In the genomic region with DNA sequence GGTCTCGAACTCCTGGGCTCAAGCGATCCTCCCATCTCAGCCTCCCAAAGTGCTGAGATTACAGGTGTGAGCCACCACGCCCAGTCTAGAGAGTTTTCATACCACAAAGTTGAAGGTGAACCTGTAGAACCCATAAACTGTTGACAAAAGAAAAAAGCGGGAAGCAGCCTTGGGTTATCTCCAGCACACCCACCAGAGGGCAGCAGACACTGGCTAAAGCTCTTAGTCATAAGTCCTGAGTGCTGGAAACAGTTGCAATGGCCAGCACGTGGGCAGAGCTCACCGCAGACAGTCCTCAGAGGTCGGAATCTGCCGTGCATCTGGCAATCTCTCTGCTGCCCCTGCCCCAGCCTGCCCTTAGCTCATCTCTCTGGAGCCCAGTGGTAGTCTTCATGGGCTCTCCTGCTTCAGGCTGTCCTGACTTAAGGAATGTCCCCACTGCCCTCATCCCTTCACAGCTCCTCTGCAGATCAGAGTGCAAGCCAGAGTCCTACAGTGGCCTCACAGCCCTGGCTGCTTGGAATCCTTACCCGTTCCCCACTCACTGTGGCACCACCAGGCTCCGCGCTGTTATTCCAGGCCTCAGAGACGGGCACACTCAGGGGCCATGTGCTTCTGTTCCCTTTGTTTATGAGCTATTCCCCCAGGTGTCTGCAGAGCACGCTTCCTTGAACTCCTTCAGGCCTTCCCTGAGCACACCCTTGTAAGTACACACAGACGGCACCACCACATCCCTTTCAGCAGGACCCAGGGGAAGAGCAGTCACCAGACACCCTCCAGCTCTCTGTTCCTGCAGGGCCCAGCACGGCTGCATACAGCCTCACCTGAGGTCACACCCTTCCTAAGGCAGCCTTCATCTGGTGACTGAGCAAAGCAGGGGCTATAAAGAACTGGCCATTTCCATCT, we compare ENCODE assay signal across 2 cellular contexts.
A peak's percentile ranks its signal among the peaks of the same experiment; 100 is the strongest.
TF ChIP-seq lines count a peak whose summit lies in the region.

No MANE protein-coding gene starts in this region.

TF ChIP-seq in A549, 52 proteins besides CTCF, POLR2A, EP300 and RAD21:
- TF ChIP-seq, protein P1, sequence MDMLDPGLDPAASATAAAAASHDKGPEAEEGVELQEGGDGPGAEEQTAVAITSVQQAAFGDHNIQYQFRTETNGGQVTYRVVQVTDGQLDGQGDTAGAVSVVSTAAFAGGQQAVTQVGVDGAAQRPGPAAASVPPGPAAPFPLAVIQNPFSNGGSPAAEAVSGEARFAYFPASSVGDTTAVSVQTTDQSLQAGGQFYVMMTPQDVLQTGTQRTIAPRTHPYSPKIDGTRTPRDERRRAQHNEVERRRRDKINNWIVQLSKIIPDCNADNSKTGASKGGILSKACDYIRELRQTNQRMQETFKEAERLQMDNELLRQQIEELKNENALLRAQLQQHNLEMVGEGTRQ (IDR thresholded peaks at IDR 0.05): peak; percentile 58
- TF ChIP-seq, protein P2, sequence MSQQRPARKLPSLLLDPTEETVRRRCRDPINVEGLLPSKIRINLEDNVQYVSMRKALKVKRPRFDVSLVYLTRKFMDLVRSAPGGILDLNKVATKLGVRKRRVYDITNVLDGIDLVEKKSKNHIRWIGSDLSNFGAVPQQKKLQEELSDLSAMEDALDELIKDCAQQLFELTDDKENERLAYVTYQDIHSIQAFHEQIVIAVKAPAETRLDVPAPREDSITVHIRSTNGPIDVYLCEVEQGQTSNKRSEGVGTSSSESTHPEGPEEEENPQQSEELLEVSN (IDR thresholded peaks at IDR 0.05; ENCODE audit: borderline replicate concordance, low read depth): peak; percentile 98
- TF ChIP-seq, protein P3, sequence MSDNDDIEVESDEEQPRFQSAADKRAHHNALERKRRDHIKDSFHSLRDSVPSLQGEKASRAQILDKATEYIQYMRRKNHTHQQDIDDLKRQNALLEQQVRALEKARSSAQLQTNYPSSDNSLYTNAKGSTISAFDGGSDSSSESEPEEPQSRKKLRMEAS (IDR thresholded peaks at IDR 0.05): peak; percentile 98
- TF ChIP-seq MAFK (IDR thresholded peaks at IDR 0.05; ENCODE audit: partially characterized antibody): no peak
- TF ChIP-seq SMC3 (IDR thresholded peaks at IDR 0.05): peak; percentile 95
- TF ChIP-seq, protein P4, sequence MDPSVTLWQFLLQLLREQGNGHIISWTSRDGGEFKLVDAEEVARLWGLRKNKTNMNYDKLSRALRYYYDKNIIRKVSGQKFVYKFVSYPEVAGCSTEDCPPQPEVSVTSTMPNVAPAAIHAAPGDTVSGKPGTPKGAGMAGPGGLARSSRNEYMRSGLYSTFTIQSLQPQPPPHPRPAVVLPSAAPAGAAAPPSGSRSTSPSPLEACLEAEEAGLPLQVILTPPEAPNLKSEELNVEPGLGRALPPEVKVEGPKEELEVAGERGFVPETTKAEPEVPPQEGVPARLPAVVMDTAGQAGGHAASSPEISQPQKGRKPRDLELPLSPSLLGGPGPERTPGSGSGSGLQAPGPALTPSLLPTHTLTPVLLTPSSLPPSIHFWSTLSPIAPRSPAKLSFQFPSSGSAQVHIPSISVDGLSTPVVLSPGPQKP (IDR thresholded peaks at IDR 0.05; ENCODE audit: low read depth, low read length): no peak
- TF ChIP-seq FOSL2 (IDR thresholded peaks at IDR 0.05): no peak
- 0 out of 2 replicates have a peak, but pooled peaks have one; percentile 8 for TF ChIP-seq FOSL2 (CRISPR knock-in tag; IDR thresholded peaks at IDR 0.05)
- no peak for TF ChIP-seq GATA3 (IDR thresholded peaks at IDR 0.05; ENCODE audit: borderline replicate concordance)
- TF ChIP-seq MYC (IDR thresholded peaks at IDR 0.05; ENCODE audit: borderline replicate concordance, low read length): peak; percentile 46; the same call in 1 of the 2 replicates

TF ChIP-seq in PFSK-1, 5 proteins besides CTCF, POLR2A, EP300 and RAD21:
- TF ChIP-seq FOXP2 (optimal IDR thresholded peaks at IDR 0.05; ENCODE audit: borderline replicate concordance, extremely low read depth, extremely low read length, insufficient read depth): peak; percentile 28
- TF ChIP-seq SIN3A (IDR thresholded peaks at IDR 0.05; ENCODE audit: borderline replicate concordance, insufficient read depth, low read length): no peak
- TF ChIP-seq POLR2AphosphoS5 (IDR thresholded peaks at IDR 0.05; ENCODE audit: low read depth, low read length): no peak
